ENCODE assay signal across 1 cellular context in the genomic region with DNA sequence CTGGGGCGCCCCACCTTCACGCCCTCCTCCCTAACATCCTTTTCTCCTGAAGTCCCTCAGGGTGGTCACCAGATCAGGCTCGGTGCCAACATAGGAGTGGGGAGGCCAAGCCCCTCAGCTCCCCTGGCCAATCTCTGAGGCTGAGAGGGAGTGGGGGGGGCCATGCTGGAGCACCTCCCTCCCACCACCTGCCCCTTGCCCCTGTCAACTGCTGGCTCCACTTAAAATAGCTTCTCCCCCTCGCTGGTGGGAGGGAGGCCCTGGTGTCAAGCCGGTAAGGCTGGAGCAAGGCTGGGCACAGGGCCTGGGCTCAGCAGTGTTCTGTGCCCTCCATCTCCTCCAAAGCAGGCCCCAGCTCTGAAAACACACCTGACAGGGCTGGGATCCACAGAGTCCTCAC.
TF ChIP-seq lines count a peak whose summit lies in the region.

No MANE protein-coding gene starts in this region.

TF ChIP-seq in HCT116, 20 proteins besides CTCF, POLR2A, EP300 and RAD21 (continued from another document):
- TF ChIP-seq, protein P1, sequence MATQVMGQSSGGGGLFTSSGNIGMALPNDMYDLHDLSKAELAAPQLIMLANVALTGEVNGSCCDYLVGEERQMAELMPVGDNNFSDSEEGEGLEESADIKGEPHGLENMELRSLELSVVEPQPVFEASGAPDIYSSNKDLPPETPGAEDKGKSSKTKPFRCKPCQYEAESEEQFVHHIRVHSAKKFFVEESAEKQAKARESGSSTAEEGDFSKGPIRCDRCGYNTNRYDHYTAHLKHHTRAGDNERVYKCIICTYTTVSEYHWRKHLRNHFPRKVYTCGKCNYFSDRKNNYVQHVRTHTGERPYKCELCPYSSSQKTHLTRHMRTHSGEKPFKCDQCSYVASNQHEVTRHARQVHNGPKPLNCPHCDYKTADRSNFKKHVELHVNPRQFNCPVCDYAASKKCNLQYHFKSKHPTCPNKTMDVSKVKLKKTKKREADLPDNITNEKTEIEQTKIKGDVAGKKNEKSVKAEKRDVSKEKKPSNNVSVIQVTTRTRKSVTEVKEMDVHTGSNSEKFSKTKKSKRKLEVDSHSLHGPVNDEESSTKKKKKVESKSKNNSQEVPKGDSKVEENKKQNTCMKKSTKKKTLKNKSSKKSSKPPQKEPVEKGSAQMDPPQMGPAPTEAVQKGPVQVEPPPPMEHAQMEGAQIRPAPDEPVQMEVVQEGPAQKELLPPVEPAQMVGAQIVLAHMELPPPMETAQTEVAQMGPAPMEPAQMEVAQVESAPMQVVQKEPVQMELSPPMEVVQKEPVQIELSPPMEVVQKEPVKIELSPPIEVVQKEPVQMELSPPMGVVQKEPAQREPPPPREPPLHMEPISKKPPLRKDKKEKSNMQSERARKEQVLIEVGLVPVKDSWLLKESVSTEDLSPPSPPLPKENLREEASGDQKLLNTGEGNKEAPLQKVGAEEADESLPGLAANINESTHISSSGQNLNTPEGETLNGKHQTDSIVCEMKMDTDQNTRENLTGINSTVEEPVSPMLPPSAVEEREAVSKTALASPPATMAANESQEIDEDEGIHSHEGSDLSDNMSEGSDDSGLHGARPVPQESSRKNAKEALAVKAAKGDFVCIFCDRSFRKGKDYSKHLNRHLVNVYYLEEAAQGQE (IDR thresholded peaks at IDR 0.05; ENCODE audit: low read depth), result no peak
- no peak for TF ChIP-seq CEBPB (IDR thresholded peaks at IDR 0.05; ENCODE audit: low read depth)
- TF ChIP-seq SP1 (IDR thresholded peaks at IDR 0.05; ENCODE audit: low read depth), result no peak
- TF ChIP-seq FOSL1 (IDR thresholded peaks at IDR 0.05; ENCODE audit: low read depth), result no peak
- TF ChIP-seq ZFX (IDR thresholded peaks at IDR 0.05), result no peak
